In the genomic region with DNA sequence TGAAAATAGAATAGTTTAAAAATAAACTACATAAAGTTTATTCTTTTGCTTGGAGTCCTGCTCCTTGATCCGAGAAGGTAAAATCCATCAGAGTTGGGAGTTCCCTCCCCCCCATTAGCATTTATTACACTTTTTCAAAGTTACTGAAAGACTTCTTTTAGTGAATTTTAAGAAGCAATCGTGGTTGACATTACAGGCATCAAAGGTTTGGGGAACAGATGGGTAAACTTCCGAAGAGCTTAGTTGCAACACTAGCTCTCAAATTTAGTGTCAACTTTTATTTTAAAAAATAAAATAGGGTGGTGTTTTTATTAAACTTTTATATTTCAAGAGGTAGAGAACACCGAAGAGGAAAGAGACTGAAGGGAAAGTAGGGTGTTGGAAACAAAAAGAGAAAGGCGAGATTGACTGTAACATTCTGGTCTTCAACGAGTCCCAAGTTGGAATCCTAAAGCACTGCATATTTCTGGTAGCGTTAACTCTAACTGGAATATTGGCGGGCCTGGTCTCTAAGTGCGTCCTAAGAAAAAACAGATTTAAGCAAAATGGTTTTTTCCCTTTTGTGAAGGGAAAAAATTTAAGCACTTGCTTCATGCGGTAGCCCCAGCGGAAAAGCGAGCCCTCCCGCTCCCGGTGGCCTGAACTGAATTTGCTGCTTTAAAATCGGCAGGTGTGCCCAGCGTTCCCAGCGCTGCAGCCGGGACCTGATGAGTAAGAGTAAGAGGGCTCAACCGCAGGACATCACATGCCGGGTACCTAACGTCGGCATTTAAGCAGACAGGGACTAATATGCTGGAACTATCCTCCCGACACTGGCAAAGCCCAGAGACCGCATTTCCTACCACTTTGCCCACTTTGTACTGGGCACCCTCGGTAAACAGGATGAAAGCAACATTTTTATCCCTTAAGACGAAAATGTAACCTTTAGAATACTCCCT, we compare ENCODE assay signal across 9 cellular contexts. TPM values are rescaled to one million over a fixed set of nuclear protein-coding genes. Genes with fewer than 3 reads are reported as not detected.
A peak's percentile ranks its signal among the peaks of the same experiment; 100 is the strongest.
DNase-seq lines count a peak whose midpoint lies in the region; ATAC-seq and TF ChIP-seq lines count a peak whose summit lies in the region.
"Had no signal": no experiment of that assay in that cellular context is flagged by ENCODE, and none has a peak within 500 bp of the region (broad histone marks: within the 10 kb centered on the region; RNA-seq: fewer than 3 reads in every experiment).

No MANE protein-coding gene starts in this region.

- H3K4me2 ChIP-seq in OCI-LY7 (ENCODE audit: low read length) = no peak overlapping the region

- H3K36me3 Mint-ChIP-seq in IgD-negative memory B cell = no peaks in the 10 kb centered on the region
- no peaks in the 10 kb centered on the region for H3K36me3 Mint-ChIP-seq in stimulated activated effector memory CD8-positive, alpha-beta T cell treated with anti-CD3 and anti-CD28 coated beads, Interleukin-12 subunit alpha, Interleukin-12 subunit beta, amount 100 ng/mL, for 72 hours

- H3K9me3 Mint-ChIP-seq in IgD-negative memory B cell = peaks cover 0 to 1% (median 0%) of the 10 kb centered on the region in 3 donors
- no peaks in the 10 kb centered on the region for H3K9me3 Mint-ChIP-seq in stimulated activated effector memory CD8-positive, alpha-beta T cell treated with anti-CD3 and anti-CD28 coated beads, Interleukin-12 subunit alpha, Interleukin-12 subunit beta, amount 100 ng/mL, for 72 hours

- peaks cover 11 to 43% (median 16%) of the 10 kb centered on the region in 3 donors for H3K4me1 Mint-ChIP-seq in IgD-negative memory B cell
- H3K4me1 Mint-ChIP-seq in stimulated activated effector memory CD8-positive, alpha-beta T cell treated with anti-CD3 and anti-CD28 coated beads, Interleukin-12 subunit alpha, Interleukin-12 subunit beta, amount 100 ng/mL, for 72 hours = peaks cover 28% of the 10 kb centered on the region

- no peak overlapping the region for H2AFZ ChIP-seq in OCI-LY7 (ENCODE audit: low read length)

- CTCF ChIA-PET in OCI-LY7 (lab: Charles Lee; ENCODE audit: unreplicated experiment) = no interaction called here

- H3K27ac Mint-ChIP-seq in IgD-negative memory B cell = peak overlapping the region in 1 of 3 donors; percentile 18
- H3K27ac Mint-ChIP-seq in stimulated activated effector memory CD8-positive, alpha-beta T cell treated with anti-CD3 and anti-CD28 coated beads, Interleukin-12 subunit alpha, Interleukin-12 subunit beta, amount 100 ng/mL, for 72 hours = peak overlapping the region; percentile 78

- no peaks in the 10 kb centered on the region for H3K9me3 ChIP-seq in ascending aorta
- no peaks in the 10 kb centered on the region for H3K9me3 ChIP-seq in OCI-LY7 (ENCODE audit: low read length)

- peak overlapping the region; percentile 72 to 97 for H3K4me3 ChIP-seq in ascending aorta
- H3K4me3 ChIP-seq in OCI-LY7 (ENCODE audit: low read depth, low read length, poor library complexity, severe bottlenecking) = no peak overlapping the region

- no TSS peak for BruUV-seq in OCI-LY7 (replicated peaks; lab: Mats Ljungman, UMichigan)

- no peaks in the 10 kb centered on the region for H3K9me2 ChIP-seq in OCI-LY7 (ENCODE audit: insufficient read depth, low read length)

- H3K27me3 Mint-ChIP-seq in IgD-negative memory B cell = peaks cover 59% of the 10 kb centered on the region

- H3K4me3 Mint-ChIP-seq in IgD-negative memory B cell = peak overlapping the region; percentile 70 to 89 (median 72)
- peak overlapping the region; percentile 83 for H3K4me3 Mint-ChIP-seq in stimulated activated effector memory CD8-positive, alpha-beta T cell treated with anti-CD3 and anti-CD28 coated beads, Interleukin-12 subunit alpha, Interleukin-12 subunit beta, amount 100 ng/mL, for 72 hours

- no peaks in the 10 kb centered on the region for H3K79me2 ChIP-seq in OCI-LY7 (ENCODE audit: insufficient read depth, low read depth, low read length)

- H3K27me3 ChIP-seq in ascending aorta = no peaks in the 10 kb centered on the region

- no peaks in the 10 kb centered on the region for H3K36me3 ChIP-seq in ascending aorta
- no peaks in the 10 kb centered on the region for H3K36me3 ChIP-seq in OCI-LY7 (ENCODE audit: insufficient read depth, low read length)

- no peak for DNase-seq in ascending aorta (ENCODE audit: low spot score in 2 of 2)
- DNase-seq in islet precursor cell = peak; percentile 69
- DNase-seq in stimulated activated effector memory CD8-positive, alpha-beta T cell treated with anti-CD3 and anti-CD28 coated beads, Interleukin-12 subunit alpha, Interleukin-12 subunit beta, amount 100 ng/mL, for 72 hours (ENCODE audit: low spot score in 2 of 2) = no peak
- no peak for DNase-seq in NCI-H1694 treated with DMSO at 0.1 percent for 48 hours (lab: John Stamatoyannopoulos, UW)
- no peak for DNase-seq in GM03348 (ENCODE audit: low spot score)
- DNase-seq in OCI-LY7 (ENCODE audit: low spot score) = no peak
- DNase-seq: KBM-7 had no signal

- no peak for ATAC-seq in stimulated activated effector memory CD8-positive, alpha-beta T cell treated with anti-CD3 and anti-CD28 coated beads, Interleukin-12 subunit alpha, Interleukin-12 subunit beta, amount 100 ng/mL, for 72 hours
- no peak for ATAC-seq in GM19351 (IDR thresholded peaks at IDR 0.05; ENCODE audit: unreplicated experiment)

- POLR2A ChIA-PET in OCI-LY7 (lab: Charles Lee) = interaction anchor here (3.3 kb wide), 1 partner anchor 26 kb away, joined by 12 read pairs; no protein-coding TSS in a partner anchor

- no peaks in the 10 kb centered on the region for H4K20me1 ChIP-seq in OCI-LY7 (ENCODE audit: insufficient read depth, low read length)

- H3K27ac ChIP-seq in ascending aorta (peak overlapping the region; percentile 97 to 98), OCI-LY7 (ENCODE audit: low read depth, low read length, poor library complexity, severe bottlenecking) (no peak overlapping the region)

- H3K4me1 ChIP-seq in ascending aorta (peaks cover 6 to 31% of the 10 kb centered on the region in 2 donors), OCI-LY7 (ENCODE audit: insufficient read depth, low read length, poor library complexity, severe bottlenecking) (peaks cover 15% of the 10 kb centered on the region)

- no peak for TF ChIP-seq CTCF in ascending aorta (IDR thresholded peaks at IDR 0.05)
- no peak for TF ChIP-seq CTCF in OCI-LY7 (conservative IDR thresholded peaks at IDR 0.05; ENCODE audit: low read length)

- intact Hi-C loops in ascending aorta (cut with DNase I) = loop anchor here (1.0 to 10.0 kb wide), 8 partner anchors 86 to 801 kb away; partner anchors contain the start of gene TM2D1
- intact Hi-C loops in OCI-LY7 (cut with micrococcal nuclease; ENCODE audit: unreplicated experiment) = loop anchor here (5.0 to 10.0 kb wide), 2 partner anchors 693 to 801 kb away; partner anchors contain the start of gene PATJ

RNA-seq across cellular contexts. Expression of gene NFIA, which starts 30.6 kb away (rescaled TPM):
- 0.93 TPM for polyA plus RNA-seq in IgD-negative memory B cell
- 52.0 TPM for total RNA-seq in ascending aorta
- 2.8 and 7.8 TPM in 2 replicates for total RNA-seq in OCI-LY7 (2014; rRNA removed; shearing (Covaris generic))
- total RNA-seq in OCI-LY7 (2022) = 16.4 and 18.8 TPM in 2 replicates
